In the genomic region with DNA sequence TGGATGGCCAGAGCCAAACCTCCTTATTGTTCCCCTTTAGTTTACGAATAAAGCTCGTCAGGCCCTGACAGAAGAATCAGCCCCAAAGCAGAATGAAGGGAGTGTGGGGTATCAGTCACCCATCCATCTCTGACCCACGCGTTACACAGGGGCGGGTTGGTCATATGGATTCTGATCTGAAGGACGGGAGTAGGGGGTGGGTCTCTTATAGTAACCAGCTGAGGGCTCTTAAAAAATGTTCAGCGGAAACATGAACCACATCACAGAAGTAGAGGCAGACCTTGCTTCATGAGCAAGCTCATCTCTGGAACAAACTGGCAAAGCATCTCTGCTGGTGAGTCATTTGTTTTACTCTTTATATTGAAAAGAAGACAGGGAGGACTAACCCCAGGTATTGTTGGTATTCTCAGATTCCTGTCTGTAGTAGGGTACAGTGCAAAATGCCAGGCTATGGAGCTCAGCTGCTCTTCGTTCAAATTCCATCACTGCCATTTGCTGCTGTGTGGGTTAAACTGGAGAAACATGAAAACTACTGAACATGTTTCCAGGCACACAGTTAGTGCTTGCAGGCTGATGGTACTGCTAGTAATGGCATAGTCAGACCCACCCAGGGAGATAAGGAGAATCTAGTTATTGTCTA, we compare ENCODE assay signal across 13 cellular contexts. TPM values are rescaled to one million over a fixed set of nuclear protein-coding genes. Genes with fewer than 3 reads are reported as not detected.
DNase-seq lines count a peak whose midpoint lies in the region; ATAC-seq, FAIRE-seq and TF ChIP-seq lines count a peak whose summit lies in the region.
"Had no signal": no experiment of that assay in that cellular context is flagged by ENCODE, and none has a peak within 500 bp of the region (broad histone marks: within the 10 kb centered on the region; RNA-seq: fewer than 3 reads in every experiment).

A gene (plus strand): TSS at position 258 of the 640 bp plus-strand sequence. CDS start 3,018 bp downstream, outside the sequence.

- H3K4me2 ChIP-seq in smooth muscle cell = peak within 1 kb of the TSS; percentile 27

- H3K27ac ChIP-seq in left ventricle myocardium inferior (replicated peaks) (peak within 1 kb of the TSS; percentile 42), smooth muscle cell (ENCODE audit: low read depth) (no peak within 1 kb of the TSS)
- H3K27ac ChIP-seq: ascending aorta, SJCRH30 had no signal

- ATAC-seq in left ventricle myocardium superior (no peak), HG02678 (IDR thresholded peaks at IDR 0.05; ENCODE audit: unreplicated experiment) (no peak), GM19452 (IDR thresholded peaks at IDR 0.05; ENCODE audit: unreplicated experiment) (no peak)
- ATAC-seq: left lobe of liver, right cardiac atrium had no signal

- DNase-seq in left ventricle myocardium inferior = no peak
- no peak for DNase-seq in left ventricle myocardium superior
- peak; percentile 61 for DNase-seq in activated naive CD8-positive, alpha-beta T cell treated with anti-CD3 and anti-CD28 coated beads for 36 hours
- no peak for DNase-seq in smooth muscle cell (lab: John Stamatoyannopoulos, UW; ENCODE audit: unreplicated experiment)
- no peak for DNase-seq in RCC 7860 (ENCODE audit: low spot score)
- no peak for DNase-seq in dedifferentiated amniotic fluid mesenchymal stem cell (ENCODE audit: extremely low spot score)
- DNase-seq: NCI-H2171 treated with DMSO at 0.1 percent for 48 hours, right cardiac atrium, SJCRH30 had no signal

- H3K9me3 Mint-ChIP-seq in activated naive CD8-positive, alpha-beta T cell treated with anti-CD3 and anti-CD28 coated beads for 36 hours = peaks cover 4% of the 10 kb centered on the region

- intact Hi-C loops in left ventricle myocardium inferior (cut with micrococcal nuclease) (no loop called here), left ventricle myocardium superior (cut with micrococcal nuclease) (no loop called here)

- WGBS in smooth muscle cell (ENCODE audit: low lambda C conversion rate) = 85% methylated on average over 8 of the region's 8 CpGs

- peaks cover 53% of the 10 kb centered on the region for H3K4me1 ChIP-seq in left ventricle myocardium inferior
- no peaks in the 10 kb centered on the region for H3K4me1 ChIP-seq in smooth muscle cell (ENCODE audit: low read depth)

- H4K20me1 ChIP-seq in smooth muscle cell (ENCODE audit: low read depth) = no peaks in the 10 kb centered on the region

- H3F3A ChIP-seq in smooth muscle cell (ENCODE audit: low read depth) = peaks cover 7% of the 10 kb centered on the region

- no peaks in the 10 kb centered on the region for H3K79me2 ChIP-seq in smooth muscle cell (ENCODE audit: low read depth)

- H3K4me3 Mint-ChIP-seq in activated naive CD8-positive, alpha-beta T cell treated with anti-CD3 and anti-CD28 coated beads for 36 hours = no peak within 1 kb of the TSS

- no peaks in the 10 kb centered on the region for H3K27me3 Mint-ChIP-seq in activated naive CD8-positive, alpha-beta T cell treated with anti-CD3 and anti-CD28 coated beads for 36 hours

- H3K9me3 ChIP-seq in left ventricle myocardium inferior (replicated peaks) = no peaks in the 10 kb centered on the region
- H3K9me3 ChIP-seq in smooth muscle cell (replicated peaks; ENCODE audit: low read depth) = no peaks in the 10 kb centered on the region
- H3K9me3 ChIP-seq: ascending aorta, SJCRH30 had no signal

- H3K27me3 ChIP-seq in left ventricle myocardium inferior (ENCODE audit: low read depth) (no peaks in the 10 kb centered on the region), smooth muscle cell (ENCODE audit: low read depth) (no peaks in the 10 kb centered on the region)
- H3K27me3 ChIP-seq: ascending aorta, SJCRH30 had no signal

- H3K4me1 Mint-ChIP-seq in activated naive CD8-positive, alpha-beta T cell treated with anti-CD3 and anti-CD28 coated beads for 36 hours = peaks cover 54% of the 10 kb centered on the region

- no peak within 1 kb of the TSS for H2AFZ ChIP-seq in smooth muscle cell (ENCODE audit: low read depth)

- H3K36me3 Mint-ChIP-seq in activated naive CD8-positive, alpha-beta T cell treated with anti-CD3 and anti-CD28 coated beads for 36 hours = peaks cover 50% of the 10 kb centered on the region

- H3K36me3 ChIP-seq in left ventricle myocardium inferior = peaks cover 39% of the 10 kb centered on the region
- no peaks in the 10 kb centered on the region for H3K36me3 ChIP-seq in smooth muscle cell (ENCODE audit: low read depth)
- H3K36me3 ChIP-seq: SJCRH30 had no signal

- no peak for FAIRE-seq in RCC 7860 (lab: Jason Lieb, UNC)

- no peak within 1 kb of the TSS for H3K4me3 ChIP-seq in left ventricle myocardium inferior
- no peak within 1 kb of the TSS for H3K4me3 ChIP-seq in smooth muscle cell
- H3K4me3 ChIP-seq: ascending aorta, SJCRH30 had no signal

- no peak within 1 kb of the TSS for H3K9ac ChIP-seq in smooth muscle cell (ENCODE audit: low read depth)

- TF ChIP-seq CTCF in left ventricle myocardium inferior (IDR thresholded peaks at IDR 0.05; ENCODE audit: borderline replicate concordance) (no peak), smooth muscle cell (IDR thresholded peaks at IDR 0.05; ENCODE audit: borderline replicate concordance, insufficient read depth, poor library complexity, severe bottlenecking) (no peak)

- peak within 1 kb of the TSS; percentile 61 for H3K27ac Mint-ChIP-seq in activated naive CD8-positive, alpha-beta T cell treated with anti-CD3 and anti-CD28 coated beads for 36 hours

RNA-seq across cellular contexts. Expression of the gene that starts here (rescaled TPM):
- total RNA-seq in left ventricle myocardium inferior (0.33 TPM), left ventricle myocardium superior (0.59 TPM), smooth muscle cell (0.13 and 0.81 TPM in 2 replicates)
- under 1 TPM; 0.49 to 0.58 TPM for total RNA-seq in activated naive CD8-positive, alpha-beta T cell treated with anti-CD3 and anti-CD28 coated beads for 36 hours
- polyA plus RNA-seq in smooth muscle cell = 0.19 and 0.35 TPM in 2 replicates
- total RNA-seq: left lobe of liver, SJCRH30 had no signal

Comparison
In these comparisons a context has a peak if more than half of its experiments do, and no peak if none do; other contexts are left out.
1. Peak in DNase-seq in activated naive CD8-positive, alpha-beta T cell treated with anti-CD3 and anti-CD28 coated beads for 36 hours; RNA of the gene not detected or under 1 TPM.